In the genomic region with DNA sequence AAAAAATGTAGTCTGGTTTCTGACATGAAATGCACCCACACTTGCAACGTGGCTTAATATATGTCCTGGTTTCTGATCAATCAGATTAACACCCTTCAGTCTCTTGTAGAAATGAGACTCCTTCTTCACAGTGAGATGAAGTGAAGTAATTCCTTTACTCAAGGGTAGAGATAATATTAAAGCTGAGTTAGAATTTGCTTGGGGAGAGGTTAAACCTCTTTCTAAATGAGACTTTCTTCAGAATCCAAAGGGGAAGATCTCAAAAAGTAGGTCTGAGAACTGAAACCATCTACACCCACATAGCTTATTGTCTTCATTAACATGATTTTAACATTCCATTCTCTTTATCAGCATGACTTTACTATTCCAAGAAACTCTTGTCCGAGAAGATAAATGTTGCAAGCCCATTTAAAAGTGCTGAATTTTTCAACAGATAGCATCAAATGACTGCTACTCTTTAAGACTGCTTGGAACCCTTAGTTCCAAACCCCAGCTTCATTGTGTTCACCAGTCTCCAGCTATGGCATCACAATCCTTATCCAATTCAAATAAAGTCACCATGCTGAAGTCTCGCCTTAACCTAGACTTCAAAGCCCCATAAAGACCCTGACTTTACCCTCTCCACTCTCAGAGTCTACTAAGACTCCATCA, we compare ENCODE assay signal across 13 cellular contexts. TPM values are rescaled to one million over a fixed set of nuclear protein-coding genes. Genes with fewer than 3 reads are reported as not detected.
A peak's percentile ranks its signal among the peaks of the same experiment; 100 is the strongest.
DNase-seq lines count a peak whose midpoint lies in the region; ATAC-seq and TF ChIP-seq lines count a peak whose summit lies in the region.
"Had no signal": no experiment of that assay in that cellular context is flagged by ENCODE, and none has a peak within 500 bp of the region (broad histone marks: within the 10 kb centered on the region; RNA-seq: fewer than 3 reads in every experiment).

No MANE protein-coding gene starts in this region.

- H3K27ac Mint-ChIP-seq in activated T-cell treated with anti-CD3 and anti-CD28 coated beads, Interleukin-2, amount 50 U/mL, for 72 hours, result peak overlapping the region; percentile 74
- H3K27ac Mint-ChIP-seq in T-helper 2 cell treated with Interferon-gamma antibody and Interleukin-4, amounts not matched to agents 5 μg/mL and 100 μg/mL, for 36 hours, result no peak overlapping the region
- H3K27ac Mint-ChIP-seq in activated naive CD8-positive, alpha-beta T cell treated with anti-CD3 and anti-CD28 coated beads for 36 hours, result peak overlapping the region; percentile 79

- peak; percentile 64 to 77 for ATAC-seq in activated T-cell treated with anti-CD3 and anti-CD28 coated beads, Interleukin-2, amount 50 U/mL, for 72 hours (replicated peaks in 1 of 2)
- peak; percentile 54 for ATAC-seq in stimulated activated naive CD8-positive, alpha-beta T cell treated with anti-CD3 and anti-CD28 coated beads, Interleukin-15, Interleukin-2, amounts not matched to agents 100 U/mL and 50 U/mL, for 24 hours
- ATAC-seq in HG02759 (IDR thresholded peaks at IDR 0.05; ENCODE audit: unreplicated experiment), result no peak

- no peaks in the 10 kb centered on the region for H3K36me3 Mint-ChIP-seq in activated T-cell treated with anti-CD3 and anti-CD28 coated beads, Interleukin-2, amount 50 U/mL, for 72 hours (ENCODE audit: insufficient read depth in 2 of 2)
- H3K36me3 Mint-ChIP-seq in T-helper 2 cell treated with Interferon-gamma antibody and Interleukin-4, amounts not matched to agents 5 μg/mL and 100 μg/mL, for 36 hours (ENCODE audit: low read depth), result no peaks in the 10 kb centered on the region
- peaks cover 4% of the 10 kb centered on the region for H3K36me3 Mint-ChIP-seq in activated naive CD8-positive, alpha-beta T cell treated with anti-CD3 and anti-CD28 coated beads for 36 hours

- H3K4me1 Mint-ChIP-seq in activated T-cell treated with anti-CD3 and anti-CD28 coated beads, Interleukin-2, amount 50 U/mL, for 72 hours (ENCODE audit: low read depth), result peaks cover 53% of the 10 kb centered on the region
- H3K4me1 Mint-ChIP-seq in T-helper 2 cell treated with Interferon-gamma antibody and Interleukin-4, amounts not matched to agents 5 μg/mL and 100 μg/mL, for 36 hours (ENCODE audit: low read depth), result peaks cover 24% of the 10 kb centered on the region
- peaks cover 42% of the 10 kb centered on the region for H3K4me1 Mint-ChIP-seq in activated naive CD8-positive, alpha-beta T cell treated with anti-CD3 and anti-CD28 coated beads for 36 hours

- H3K9me3 Mint-ChIP-seq in activated T-cell treated with anti-CD3 and anti-CD28 coated beads, Interleukin-2, amount 50 U/mL, for 72 hours, result no peaks in the 10 kb centered on the region
- no peaks in the 10 kb centered on the region for H3K9me3 Mint-ChIP-seq in T-helper 2 cell treated with Interferon-gamma antibody and Interleukin-4, amounts not matched to agents 5 μg/mL and 100 μg/mL, for 36 hours
- H3K9me3 Mint-ChIP-seq in activated naive CD8-positive, alpha-beta T cell treated with anti-CD3 and anti-CD28 coated beads for 36 hours, result no peaks in the 10 kb centered on the region

- peak overlapping the region; percentile 36 to 49 for H3K4me3 Mint-ChIP-seq in activated T-cell treated with anti-CD3 and anti-CD28 coated beads, Interleukin-2, amount 50 U/mL, for 72 hours
- H3K4me3 Mint-ChIP-seq in T-helper 2 cell treated with Interferon-gamma antibody and Interleukin-4, amounts not matched to agents 5 μg/mL and 100 μg/mL, for 36 hours, result peak overlapping the region; percentile 19
- H3K4me3 Mint-ChIP-seq in activated naive CD8-positive, alpha-beta T cell treated with anti-CD3 and anti-CD28 coated beads for 36 hours, result no peak overlapping the region
- H3K4me3 Mint-ChIP-seq: CD8-positive, alpha-beta memory T cell had no signal

- CTCF ChIA-PET in GM10248 (lab: Yijun Ruan, JAX), result interaction anchor here (1.1 to 5.3 kb wide), 7 partner anchors 9 to 87 kb away, joined by 3 to 57 read pairs (median 11); no protein-coding TSS in a partner anchor

- TF ChIP-seq CTCF in GM10248 (IDR thresholded peaks at IDR 0.05; ENCODE audit: control extremely low read depth, extremely low read depth, low read depth, missing control alignments), result no peak

- POLR2A ChIA-PET in GM10248 (lab: Yijun Ruan, JAX), result no interaction called here

- DNase-seq in activated T-cell treated with anti-CD3 and anti-CD28 coated beads, Interleukin-2, amount 50 U/mL, for 72 hours, result no peak
- DNase-seq in activated T-cell treated with anti-CD3 and anti-CD28 coated beads for 4 hours, result no peak
- peak; percentile 39 for DNase-seq in T-helper 2 cell treated with Interferon-gamma antibody and Interleukin-4, amounts not matched to agents 5 μg/mL and 100 μg/mL, for 36 hours (ENCODE audit: low spot score)
- no peak for DNase-seq in activated naive CD8-positive, alpha-beta T cell treated with anti-CD3 and anti-CD28 coated beads for 36 hours
- no peak for DNase-seq in stimulated activated naive CD8-positive, alpha-beta T cell treated with anti-CD3 and anti-CD28 coated beads, Interleukin-15, Interleukin-2, amounts not matched to agents 100 U/mL and 50 U/mL, for 24 hours
- no peak for DNase-seq in GM10248 (ENCODE audit: extremely low spot score)
- DNase-seq: CD8-positive, alpha-beta memory T cell; KBM-7; NCI-H1694 treated with DMSO at 0.1 percent for 48 hours; SHP77 had no signal

- H3K27me3 Mint-ChIP-seq in activated T-cell treated with anti-CD3 and anti-CD28 coated beads, Interleukin-2, amount 50 U/mL, for 72 hours (ENCODE audit: low read depth), result no peaks in the 10 kb centered on the region
- no peaks in the 10 kb centered on the region for H3K27me3 Mint-ChIP-seq in T-helper 2 cell treated with Interferon-gamma antibody and Interleukin-4, amounts not matched to agents 5 μg/mL and 100 μg/mL, for 36 hours (ENCODE audit: low read depth)
- H3K27me3 Mint-ChIP-seq in activated naive CD8-positive, alpha-beta T cell treated with anti-CD3 and anti-CD28 coated beads for 36 hours, result no peaks in the 10 kb centered on the region

RNA-seq across cellular contexts. Expression of a gene that starts 19.3 kb away (rescaled TPM):
- 100 to 1,000 TPM; 127 to 157 TPM for total RNA-seq in activated T-cell treated with anti-CD3 and anti-CD28 coated beads, Interleukin-2, amount 50 U/mL, for 72 hours
- total RNA-seq in activated naive CD8-positive, alpha-beta T cell treated with anti-CD3 and anti-CD28 coated beads for 36 hours, result 100 to 1,000 TPM; 194 to 204 TPM
- total RNA-seq: H1, NCI-H460 had no signal

RNA-seq across cellular contexts. Expression of a gene that starts 31.9 kb away (rescaled TPM):
- total RNA-seq in activated T-cell treated with anti-CD3 and anti-CD28 coated beads, Interleukin-2, amount 50 U/mL, for 72 hours, result 1 to 10 TPM; 2.1 to 3.1 TPM
- total RNA-seq in activated naive CD8-positive, alpha-beta T cell treated with anti-CD3 and anti-CD28 coated beads for 36 hours, result under 1 TPM in 1 of 2 experiments, not detected in 1; 0.36 TPM
- total RNA-seq: H1, NCI-H460 had no signal

RNA-seq across cellular contexts. Expression of a gene that starts 47.8 kb away (rescaled TPM):
- total RNA-seq in activated T-cell treated with anti-CD3 and anti-CD28 coated beads, Interleukin-2, amount 50 U/mL, for 72 hours, result 1 to 10 TPM; 2.8 to 3.3 TPM
- 1 to 10 TPM; 1.5 to 1.7 TPM for total RNA-seq in activated naive CD8-positive, alpha-beta T cell treated with anti-CD3 and anti-CD28 coated beads for 36 hours
